In the genomic region with DNA sequence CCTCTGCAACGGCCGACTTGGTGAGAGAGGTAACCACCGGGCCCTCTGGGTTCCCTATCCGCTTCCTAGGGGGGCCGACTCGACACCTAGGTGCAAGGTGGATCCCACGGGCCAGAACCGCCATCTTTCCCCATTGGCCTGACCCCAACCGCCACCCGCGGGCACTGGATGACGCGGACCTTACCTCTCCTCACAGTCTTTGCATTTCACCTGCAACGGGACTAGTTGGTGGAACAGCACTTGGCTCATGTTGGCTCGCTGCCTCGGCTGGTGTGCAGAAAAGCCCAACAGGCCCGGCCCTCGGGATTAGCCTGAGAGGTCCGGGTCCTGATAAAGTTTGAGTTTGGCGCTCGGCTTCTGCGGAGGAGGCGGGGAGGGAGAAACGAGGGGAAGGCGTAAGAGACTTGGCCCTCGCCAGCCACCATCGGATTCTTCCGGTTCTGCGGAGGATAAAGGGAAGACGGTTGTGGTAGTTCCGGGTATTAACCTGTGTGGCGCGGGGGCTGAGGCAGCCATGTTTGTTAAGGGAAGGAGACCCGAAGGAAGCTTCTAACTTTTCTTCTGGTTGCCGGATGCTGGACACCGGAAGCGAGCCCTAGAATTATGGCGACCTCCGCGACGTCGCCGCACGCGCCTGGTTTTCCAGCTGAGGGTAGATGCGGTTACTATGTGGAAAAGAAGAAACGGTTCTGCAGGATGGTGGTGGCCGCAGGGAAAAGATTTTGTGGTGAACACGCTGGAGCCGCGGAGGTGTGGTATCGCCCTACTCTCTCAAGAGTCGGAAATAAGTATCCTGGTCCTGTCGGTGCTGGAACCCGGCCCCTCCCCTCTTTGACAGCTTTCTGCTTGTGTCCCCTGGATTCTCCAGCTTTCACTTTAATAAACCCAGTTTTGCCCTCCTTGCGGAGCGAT, we compare ENCODE assay signal across 1 cellular context.
TF ChIP-seq lines count a peak whose summit lies in the region.

A gene with protein sequence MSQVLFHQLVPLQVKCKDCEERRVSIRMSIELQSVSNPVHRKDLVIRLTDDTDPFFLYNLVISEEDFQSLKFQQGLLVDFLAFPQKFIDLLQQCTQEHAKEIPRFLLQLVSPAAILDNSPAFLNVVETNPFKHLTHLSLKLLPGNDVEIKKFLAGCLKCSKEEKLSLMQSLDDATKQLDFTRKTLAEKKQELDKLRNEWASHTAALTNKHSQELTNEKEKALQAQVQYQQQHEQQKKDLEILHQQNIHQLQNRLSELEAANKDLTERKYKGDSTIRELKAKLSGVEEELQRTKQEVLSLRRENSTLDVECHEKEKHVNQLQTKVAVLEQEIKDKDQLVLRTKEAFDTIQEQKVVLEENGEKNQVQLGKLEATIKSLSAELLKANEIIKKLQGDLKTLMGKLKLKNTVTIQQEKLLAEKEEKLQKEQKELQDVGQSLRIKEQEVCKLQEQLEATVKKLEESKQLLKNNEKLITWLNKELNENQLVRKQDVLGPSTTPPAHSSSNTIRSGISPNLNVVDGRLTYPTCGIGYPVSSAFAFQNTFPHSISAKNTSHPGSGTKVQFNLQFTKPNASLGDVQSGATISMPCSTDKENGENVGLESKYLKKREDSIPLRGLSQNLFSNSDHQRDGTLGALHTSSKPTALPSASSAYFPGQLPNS (minus strand): TSS at position 365 of the 912 bp plus-strand sequence. CDS start 116 bp downstream, at position 249.
TSS of gene TRMT13 (plus strand) at position 598 of the 912 bp plus-strand sequence. CDS start at position 604, 6 bp downstream.

TF ChIP-seq in HepG2, 621 proteins besides CTCF, POLR2A, EP300 and RAD21 (continued from another document and continues in another):
- no peak for TF ChIP-seq DMTF1 (CRISPR knock-in tag; IDR thresholded peaks at IDR 0.05)
- peak; percentile 39; the same call in 1 of the 2 replicates for TF ChIP-seq BCL6 (CRISPR knock-in tag; IDR thresholded peaks at IDR 0.05)
- no peak for TF ChIP-seq CBX2 (IDR thresholded peaks at IDR 0.05; ENCODE audit: low read depth, low read length)
- TF ChIP-seq CBX2 (CRISPR knock-in tag; IDR thresholded peaks at IDR 0.05; ENCODE audit: low read depth): no peak
- TF ChIP-seq ZNF674 (CRISPR knock-in tag; IDR thresholded peaks at IDR 0.05; ENCODE audit: low read depth): no peak
- TF ChIP-seq FOXA1 (IDR thresholded peaks at IDR 0.05): no peak
- TF ChIP-seq FOXA1 (CRISPR knock-in tag; IDR thresholded peaks at IDR 0.05): no peak
- 0 out of 2 replicates have a peak, but pooled peaks have one; percentile 46 for TF ChIP-seq ZNF558 (CRISPR knock-in tag; IDR thresholded peaks at IDR 0.05; ENCODE audit: borderline replicate concordance)
- TF ChIP-seq TAF1 (CRISPR knock-in tag; IDR thresholded peaks at IDR 0.05): peak; percentile 71
- TF ChIP-seq PLRG1 (conservative IDR thresholded peaks at IDR 0.05): no peak
- TF ChIP-seq ESRRA (CRISPR knock-in tag; IDR thresholded peaks at IDR 0.05; ENCODE audit: low read depth): 0 out of 2 replicates have a peak, but pooled peaks have one; percentile 35
- no peak for TF ChIP-seq CENPBD1 (CRISPR knock-in tag; IDR thresholded peaks at IDR 0.05; ENCODE audit: borderline replicate concordance, low read depth)
- peak; percentile 31; the same call in 1 of the 2 replicates for TF ChIP-seq ZNF768 (CRISPR knock-in tag; IDR thresholded peaks at IDR 0.05)
- peak; percentile 73; the same call in 1 of the 2 replicates for TF ChIP-seq TGIF2 (CRISPR knock-in tag; IDR thresholded peaks at IDR 0.05)
- no peak for TF ChIP-seq NONO (IDR thresholded peaks at IDR 0.05)
- 0 out of 2 replicates have a peak, but pooled peaks have one; percentile 60 for TF ChIP-seq NONO (CRISPR knock-in tag; conservative IDR thresholded peaks at IDR 0.05)
- TF ChIP-seq, protein P1, sequence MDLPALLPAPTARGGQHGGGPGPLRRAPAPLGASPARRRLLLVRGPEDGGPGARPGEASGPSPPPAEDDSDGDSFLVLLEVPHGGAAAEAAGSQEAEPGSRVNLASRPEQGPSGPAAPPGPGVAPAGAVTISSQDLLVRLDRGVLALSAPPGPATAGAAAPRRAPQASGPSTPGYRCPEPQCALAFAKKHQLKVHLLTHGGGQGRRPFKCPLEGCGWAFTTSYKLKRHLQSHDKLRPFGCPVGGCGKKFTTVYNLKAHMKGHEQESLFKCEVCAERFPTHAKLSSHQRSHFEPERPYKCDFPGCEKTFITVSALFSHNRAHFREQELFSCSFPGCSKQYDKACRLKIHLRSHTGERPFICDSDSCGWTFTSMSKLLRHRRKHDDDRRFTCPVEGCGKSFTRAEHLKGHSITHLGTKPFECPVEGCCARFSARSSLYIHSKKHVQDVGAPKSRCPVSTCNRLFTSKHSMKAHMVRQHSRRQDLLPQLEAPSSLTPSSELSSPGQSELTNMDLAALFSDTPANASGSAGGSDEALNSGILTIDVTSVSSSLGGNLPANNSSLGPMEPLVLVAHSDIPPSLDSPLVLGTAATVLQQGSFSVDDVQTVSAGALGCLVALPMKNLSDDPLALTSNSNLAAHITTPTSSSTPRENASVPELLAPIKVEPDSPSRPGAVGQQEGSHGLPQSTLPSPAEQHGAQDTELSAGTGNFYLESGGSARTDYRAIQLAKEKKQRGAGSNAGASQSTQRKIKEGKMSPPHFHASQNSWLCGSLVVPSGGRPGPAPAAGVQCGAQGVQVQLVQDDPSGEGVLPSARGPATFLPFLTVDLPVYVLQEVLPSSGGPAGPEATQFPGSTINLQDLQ (CRISPR knock-in tag; IDR thresholded peaks at IDR 0.05): peak; percentile 76; the same call in 1 of the 2 replicates
- peak; percentile 97 for TF ChIP-seq KMT2B (CRISPR knock-in tag; IDR thresholded peaks at IDR 0.05)
- TF ChIP-seq ZBTB42 (CRISPR knock-in tag; IDR thresholded peaks at IDR 0.05): no peak; the same call in 1 of the 2 replicates
- no peak for TF ChIP-seq RFX5 (IDR thresholded peaks at IDR 0.05; ENCODE audit: low read depth, low read length)
- TF ChIP-seq RELA (CRISPR knock-in tag; IDR thresholded peaks at IDR 0.05): peak; percentile 78; the same call in 1 of the 2 replicates
- peak; percentile 37; the same call in 1 of the 2 replicates for TF ChIP-seq ATF7-NPFF (CRISPR knock-in tag; IDR thresholded peaks at IDR 0.05; ENCODE audit: low read depth)
- TF ChIP-seq THAP11 (CRISPR knock-in tag; IDR thresholded peaks at IDR 0.05): peak; percentile 97
- TF ChIP-seq ZNF335 (CRISPR knock-in tag; IDR thresholded peaks at IDR 0.05): peak; percentile 84
- TF ChIP-seq, protein P2, sequence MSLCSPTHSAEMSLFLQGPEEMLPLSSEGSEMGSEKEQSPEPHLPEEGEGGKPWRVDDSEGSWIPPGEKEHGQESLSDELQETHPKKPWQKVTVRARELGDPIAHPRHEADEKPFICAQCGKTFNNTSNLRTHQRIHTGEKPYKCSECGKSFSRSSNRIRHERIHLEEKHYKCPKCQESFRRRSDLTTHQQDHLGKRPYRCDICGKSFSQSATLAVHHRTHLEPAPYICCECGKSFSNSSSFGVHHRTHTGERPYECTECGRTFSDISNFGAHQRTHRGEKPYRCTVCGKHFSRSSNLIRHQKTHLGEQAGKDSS (CRISPR knock-in tag; IDR thresholded peaks at IDR 0.05; ENCODE audit: borderline replicate concordance, low read depth): 0 out of 2 replicates have a peak, but pooled peaks have one; percentile 23
- peak; percentile 94 for TF ChIP-seq NR2C2 (CRISPR knock-in tag; IDR thresholded peaks at IDR 0.05; ENCODE audit: borderline replicate concordance)
- 0 out of 2 replicates have a peak, but pooled peaks have one; percentile 65 for TF ChIP-seq ZFP82 (CRISPR knock-in tag; IDR thresholded peaks at IDR 0.05; ENCODE audit: borderline replicate concordance)
- TF ChIP-seq, protein P3, sequence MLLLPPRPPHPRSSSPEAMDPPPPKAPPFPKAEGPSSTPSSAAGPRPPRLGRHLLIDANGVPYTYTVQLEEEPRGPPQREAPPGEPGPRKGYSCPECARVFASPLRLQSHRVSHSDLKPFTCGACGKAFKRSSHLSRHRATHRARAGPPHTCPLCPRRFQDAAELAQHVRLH (CRISPR knock-in tag; IDR thresholded peaks at IDR 0.05; ENCODE audit: borderline replicate concordance, low read depth): peak; percentile 87
- peak; percentile 29; the same call in 1 of the 2 replicates for TF ChIP-seq ZNF749 (CRISPR knock-in tag; IDR thresholded peaks at IDR 0.05; ENCODE audit: borderline replicate concordance)
- TF ChIP-seq HBP1 (CRISPR knock-in tag; IDR thresholded peaks at IDR 0.05; ENCODE audit: low read depth): peak; percentile 94
- TF ChIP-seq PRPF4 (IDR thresholded peaks at IDR 0.05; ENCODE audit: low read depth, low read length, poor library complexity, severe bottlenecking): no peak
- TF ChIP-seq ZNF337 (CRISPR knock-in tag; IDR thresholded peaks at IDR 0.05; ENCODE audit: borderline replicate concordance, low read depth): 0 out of 2 replicates have a peak, but pooled peaks have one; percentile 26
- no peak for TF ChIP-seq ZNF513 (CRISPR knock-in tag; conservative IDR thresholded peaks at IDR 0.05)
- TF ChIP-seq TARDBP (CRISPR knock-in tag; IDR thresholded peaks at IDR 0.05): peak; percentile 74; the same call in 1 of the 2 replicates
- TF ChIP-seq MED8 (CRISPR knock-in tag; IDR thresholded peaks at IDR 0.05; ENCODE audit: insufficient replicate concordance): peak; percentile 69
- TF ChIP-seq ZNF430 (CRISPR knock-in tag; IDR thresholded peaks at IDR 0.05): peak; percentile 53; the same call in 1 of the 2 replicates
- no peak for TF ChIP-seq SKIL (CRISPR knock-in tag; IDR thresholded peaks at IDR 0.05; ENCODE audit: borderline replicate concordance)
- no peak for TF ChIP-seq SETDB1 (CRISPR knock-in tag; IDR thresholded peaks at IDR 0.05; ENCODE audit: borderline replicate concordance)
- peak; percentile 82 for TF ChIP-seq HCFC1 (IDR thresholded peaks at IDR 0.05; ENCODE audit: low read depth, low read length)
- TF ChIP-seq GZF1 (CRISPR knock-in tag; IDR thresholded peaks at IDR 0.05): peak; percentile 81; the same call in 1 of the 2 replicates
- peak; percentile 87; the same call in 1 of the 2 replicates for TF ChIP-seq GMEB1 (CRISPR knock-in tag; IDR thresholded peaks at IDR 0.05; ENCODE audit: borderline replicate concordance)
- no peak for TF ChIP-seq CEBPB (IDR thresholded peaks at IDR 0.05; ENCODE audit: borderline replicate concordance, low read depth, low read length)
- peak; percentile 67 for TF ChIP-seq RXRB (CRISPR knock-in tag; IDR thresholded peaks at IDR 0.05; ENCODE audit: borderline replicate concordance)
